1 cellular context compared by ENCODE assay signal in genomic region chr10:35443858-35444257, GRCh38.
TF ChIP-seq lines count a peak whose summit lies in the region.

No MANE protein-coding gene starts in this region.

TF ChIP-seq in K562, 482 proteins besides CTCF, POLR2A, EP300 and RAD21 (continued from another document):
- TF ChIP-seq ZEB2 (IDR thresholded peaks at IDR 0.05) (peak; percentile 88), NR0B1 (IDR thresholded peaks at IDR 0.05; ENCODE audit: partially characterized antibody) (no peak), TRIM24 (IDR thresholded peaks at IDR 0.05) (peak in 1 of 2 experiments; percentile 73; a peak in 2 of 4 replicates), CBX3 (IDR thresholded peaks at IDR 0.05; ENCODE audit: borderline replicate concordance in 1 of 2, low read length in 2 of 2) (peak in 1 of 2 experiments; percentile 99; a peak in 2 of 3 replicates)
TF ChIP-seq in K562: peak in this region for 16.
